ENCODE assay signal across 22 cellular contexts in genomic region chr14:96987771-96988170, GRCh38.
"Had no signal": no experiment of that assay in that cellular context is flagged by ENCODE, and none has a peak within 500 bp of the region (broad histone marks: within the 10 kb centered on the region; RNA-seq: fewer than 3 reads in every experiment).

No MANE protein-coding gene starts in this region.

- ATAC-seq: activated naive CD4-positive, alpha-beta T cell treated with anti-CD3 and anti-CD28 coated beads, Interleukin-2, amount 50 U/mL, for 72 hours; activated naive CD8-positive, alpha-beta T cell treated with anti-CD3 and anti-CD28 coated beads, Interleukin-2, amount 50 U/mL, for 24 hours; body of pancreas; PC-3 had no signal

- H3K4me3 Mint-ChIP-seq: activated CD8-positive, alpha-beta T cell treated with anti-CD3 and anti-CD28 coated beads for 36 hours; activated naive CD8-positive, alpha-beta T cell treated with anti-CD3 and anti-CD28 coated beads, Interleukin-2, amount 50 U/mL, for 24 hours; activated T-helper 1 cell treated with anti-CD3 and anti-CD28 coated beads, Interleukin-12 subunit alpha, Interleukin-12 subunit beta, Interleukin-2, Interleukin-4 antibody, amounts not matched to agents 30 ng/mL and 10 ng/mL and 1 ng/mL, durations not matched to agents 14 hours and 24 hours and 36 hours had no signal

- H3K36me3 ChIP-seq: ascending aorta, SJSA1 had no signal

- DNase-seq: activated CD4-positive, alpha-beta T cell treated with anti-CD3 and anti-CD28 coated beads for 4 hours; activated CD8-positive, alpha-beta memory T cell treated with anti-CD3 and anti-CD28 coated beads, Interleukin-2, amount 50 U/mL, for 4 hours; activated effector memory CD4-positive, alpha-beta T cell treated with anti-CD3 and anti-CD28 coated beads, Interleukin-2, amount 50 U/mL, for 16 hours; activated naive CD4-positive, alpha-beta T cell treated with Interleukin-2 at 50 U/mL for 16 hours; activated naive CD8-positive, alpha-beta T cell treated with anti-CD3 and anti-CD28 coated beads, Interleukin-2, amount 50 U/mL, for 24 hours; amniotic stem cell; body of pancreas; NCI-H1105 treated with DMSO at 0.1 percent for 48 hours; NCI-H1436 treated with DMSO at 0.1 percent for 48 hours; NCI-H187; NCI-H2081; NCI-H510A treated with DMSO at 0.1 percent for 48 hours; NCI-H69; NK-92 treated with Interleukin-12 subunit alpha and Interleukin-12 subunit beta, amount 100 ng/mL, for 24 hours; PC-3; SHP77 had no signal

- H3K27ac Mint-ChIP-seq: activated CD8-positive, alpha-beta T cell treated with anti-CD3 and anti-CD28 coated beads for 36 hours; activated naive CD4-positive, alpha-beta T cell treated with anti-CD3 and anti-CD28 coated beads, Interleukin-2, amount 50 U/mL, for 72 hours; activated naive CD8-positive, alpha-beta T cell treated with anti-CD3 and anti-CD28 coated beads, Interleukin-2, amount 50 U/mL, for 24 hours; activated T-helper 1 cell treated with anti-CD3 and anti-CD28 coated beads, Interleukin-12 subunit alpha, Interleukin-12 subunit beta, Interleukin-2, Interleukin-4 antibody, amounts not matched to agents 30 ng/mL and 10 ng/mL and 1 ng/mL, durations not matched to agents 14 hours and 24 hours and 36 hours had no signal

- H3K27ac ChIP-seq: ascending aorta, body of pancreas, SJSA1, VCaP had no signal

- H3K27me3 Mint-ChIP-seq: activated naive CD8-positive, alpha-beta T cell treated with anti-CD3 and anti-CD28 coated beads, Interleukin-2, amount 50 U/mL, for 24 hours had no signal

- H3K9me3 Mint-ChIP-seq: activated naive CD8-positive, alpha-beta T cell treated with anti-CD3 and anti-CD28 coated beads, Interleukin-2, amount 50 U/mL, for 24 hours had no signal

- H3K27me3 ChIP-seq: ascending aorta, body of pancreas, SJSA1 had no signal

- H3K9me3 ChIP-seq: ascending aorta, body of pancreas, SJSA1 had no signal

- H3K4me1 ChIP-seq: ascending aorta, body of pancreas, SJSA1 had no signal

- H3K4me3 ChIP-seq: ascending aorta, body of pancreas, SJSA1 had no signal
